Comparison of ENCODE assay signal across 15 cellular contexts in the genomic region with DNA sequence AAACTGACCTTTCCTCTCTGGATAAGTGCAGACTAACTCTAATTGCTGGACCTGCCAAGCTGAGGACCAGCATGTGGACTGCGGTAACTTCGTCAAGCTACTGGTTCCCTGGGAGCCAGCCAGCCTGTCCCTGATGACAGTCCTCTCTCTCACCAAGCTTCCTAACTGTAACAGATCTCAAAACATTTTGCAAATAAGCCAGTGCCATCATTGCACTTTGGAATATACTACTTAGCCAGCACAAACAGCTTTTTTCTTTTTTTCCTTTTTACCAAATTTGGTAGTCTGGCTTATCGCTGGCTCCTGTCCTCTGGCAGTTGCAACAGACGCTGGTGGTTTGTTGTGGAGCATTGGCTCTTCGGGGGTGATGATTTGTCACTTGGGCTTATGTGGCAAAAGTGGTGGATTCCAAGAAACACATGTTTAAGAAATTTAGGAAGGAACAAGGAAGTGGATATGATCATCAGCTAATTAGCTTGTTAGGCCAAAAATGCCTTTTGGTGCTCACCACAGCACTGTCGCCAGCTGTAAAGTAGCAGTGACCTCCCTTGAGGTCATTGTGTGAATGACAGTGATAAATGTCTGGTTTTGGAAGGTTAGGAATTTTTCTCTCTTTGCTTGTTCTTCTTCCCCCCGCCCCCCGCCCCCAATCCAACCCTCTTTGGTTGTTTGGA.
DNase-seq lines count a peak whose midpoint lies in the region; ATAC-seq, FAIRE-seq and TF ChIP-seq lines count a peak whose summit lies in the region.
"Had no signal": no experiment of that assay in that cellular context is flagged by ENCODE, and none has a peak within 500 bp of the region (broad histone marks: within the 10 kb centered on the region; RNA-seq: fewer than 3 reads in every experiment).

No MANE protein-coding gene starts in this region.

- H3K4me2 ChIP-seq in Karpas-422 (ENCODE audit: low read depth, low read length, poor library complexity, severe bottlenecking) = no peak overlapping the region

- H3K36me3 ChIP-seq in lower lobe of right lung (no peaks in the 10 kb centered on the region), Karpas-422 (ENCODE audit: insufficient read depth, low read length) (no peaks in the 10 kb centered on the region)
- H3K36me3 ChIP-seq: suprapubic skin had no signal

- DNase-seq in AML-193 (lab: John Stamatoyannopoulos, UW) = peak; percentile 34 to 55
- DNase-seq in HCEC 1CT = peak; percentile 8
- DNase-seq in amniotic epithelial cell (ENCODE audit: low read depth) = peak; percentile 33
- DNase-seq in lower lobe of right lung = peak; percentile 49
- no peak for DNase-seq in Karpas-422
- DNase-seq in foreskin keratinocyte = no peak
- no peak for DNase-seq in GM12891 (ENCODE audit: insufficient read length, low spot score)
- DNase-seq: activated B cell treated with CpG ODN at 0.5 μM for 24 hours; activated CD8-positive, alpha-beta memory T cell treated with anti-CD3 and anti-CD28 coated beads, Interleukin-2, amount 10 ng/mL, durations not matched to agents 7 days and 5 days; Kasumi-1; NCI-H2029 treated with DMSO at 0.1 percent for 48 hours; NCI-H526 treated with DMSO at 0.1 percent for 48 hours; stimulated activated CD4-positive, alpha-beta T cell treated with anti-CD3 and anti-CD28 coated beads, Interleukin-1b, Interleukin-23, amount 100 ng/mL, for 48 hours had no signal

- H3K79me2 ChIP-seq in Karpas-422 (ENCODE audit: low read length) = no peaks in the 10 kb centered on the region

- no peaks in the 10 kb centered on the region for H3K9me2 ChIP-seq in Karpas-422 (replicated peaks; ENCODE audit: insufficient read depth, low read length)

- H3K4me3 ChIP-seq in lower lobe of right lung (no peak overlapping the region), Karpas-422 (ENCODE audit: low read length) (no peak overlapping the region)
- H3K4me3 ChIP-seq: suprapubic skin had no signal

- peak; percentile 40 to 56 for ATAC-seq in lower lobe of right lung
- ATAC-seq in foreskin keratinocyte = no peak
- no peak for ATAC-seq in GM21381 (IDR thresholded peaks at IDR 0.05; ENCODE audit: unreplicated experiment)
- ATAC-seq: activated CD8-positive, alpha-beta memory T cell treated with anti-CD3 and anti-CD28 coated beads, Interleukin-2, amount 10 ng/mL, durations not matched to agents 7 days and 5 days had no signal

- H3K4me1 ChIP-seq in lower lobe of right lung (no peaks in the 10 kb centered on the region), Karpas-422 (ENCODE audit: low read length) (no peaks in the 10 kb centered on the region), foreskin keratinocyte (no peaks in the 10 kb centered on the region)
- H3K4me1 ChIP-seq: suprapubic skin had no signal

- no peak for TF ChIP-seq POLR2A in GM12891 (IDR thresholded peaks at IDR 0.05; ENCODE audit: low read depth, low read length)

- H3K27ac ChIP-seq in lower lobe of right lung = no peak overlapping the region
- H3K27ac ChIP-seq in Karpas-422 (ENCODE audit: low read length) = no peak overlapping the region
- H3K27ac ChIP-seq in foreskin keratinocyte = no peak overlapping the region
- H3K27ac ChIP-seq: suprapubic skin had no signal

- H3K9ac ChIP-seq in Karpas-422 (ENCODE audit: low read length) = no peak overlapping the region

- H3K9me3 ChIP-seq in lower lobe of right lung (no peaks in the 10 kb centered on the region), Karpas-422 (ENCODE audit: low read length) (no peaks in the 10 kb centered on the region)
- H3K9me3 ChIP-seq: suprapubic skin had no signal

- H2AFZ ChIP-seq in Karpas-422 (ENCODE audit: low read length) = no peak overlapping the region

- FAIRE-seq in GM12891 (lab: Jason Lieb, UNC) = no peak

- intact Hi-C loops in lower lobe of right lung (cut with DNase I) = no loop called here

- TF ChIP-seq CTCF in lower lobe of right lung (IDR thresholded peaks at IDR 0.05) = no peak
- TF ChIP-seq CTCF in foreskin keratinocyte (conservative IDR thresholded peaks at IDR 0.05) = no peak

- H3K27me3 ChIP-seq in lower lobe of right lung (ENCODE audit: low read depth) (no peaks in the 10 kb centered on the region), Karpas-422 (ENCODE audit: low read length) (no peaks in the 10 kb centered on the region), foreskin keratinocyte (no peaks in the 10 kb centered on the region)
- H3K27me3 ChIP-seq: suprapubic skin had no signal

- H4K20me1 ChIP-seq in Karpas-422 (ENCODE audit: insufficient read depth, low read depth, low read length) = no peaks in the 10 kb centered on the region

TF ChIP-seq in GM12891, 5 proteins besides CTCF, POLR2A, EP300 and RAD21:
- TF ChIP-seq PAX5 (IDR thresholded peaks at IDR 0.05; ENCODE audit: insufficient read depth, low read length, severe bottlenecking) (no peak), SPI1 (IDR thresholded peaks at IDR 0.05; ENCODE audit: low read depth, low read length) (no peak)

Comparison
In these comparisons a context has a peak if more than half of its experiments do, and no peak if none do; other contexts are left out.
1. DNase-seq: peak in AML-193 (2 of 2), HCEC 1CT (single experiment), amniotic epithelial cell (single experiment) and lower lobe of right lung (single experiment); none in Karpas-422 (single experiment), foreskin keratinocyte (0 of 2) and GM12891 (single experiment).
2. ATAC-seq: peak in lower lobe of right lung (2 of 2); none in foreskin keratinocyte (single experiment) and GM21381 (single experiment).